In the genomic region with DNA sequence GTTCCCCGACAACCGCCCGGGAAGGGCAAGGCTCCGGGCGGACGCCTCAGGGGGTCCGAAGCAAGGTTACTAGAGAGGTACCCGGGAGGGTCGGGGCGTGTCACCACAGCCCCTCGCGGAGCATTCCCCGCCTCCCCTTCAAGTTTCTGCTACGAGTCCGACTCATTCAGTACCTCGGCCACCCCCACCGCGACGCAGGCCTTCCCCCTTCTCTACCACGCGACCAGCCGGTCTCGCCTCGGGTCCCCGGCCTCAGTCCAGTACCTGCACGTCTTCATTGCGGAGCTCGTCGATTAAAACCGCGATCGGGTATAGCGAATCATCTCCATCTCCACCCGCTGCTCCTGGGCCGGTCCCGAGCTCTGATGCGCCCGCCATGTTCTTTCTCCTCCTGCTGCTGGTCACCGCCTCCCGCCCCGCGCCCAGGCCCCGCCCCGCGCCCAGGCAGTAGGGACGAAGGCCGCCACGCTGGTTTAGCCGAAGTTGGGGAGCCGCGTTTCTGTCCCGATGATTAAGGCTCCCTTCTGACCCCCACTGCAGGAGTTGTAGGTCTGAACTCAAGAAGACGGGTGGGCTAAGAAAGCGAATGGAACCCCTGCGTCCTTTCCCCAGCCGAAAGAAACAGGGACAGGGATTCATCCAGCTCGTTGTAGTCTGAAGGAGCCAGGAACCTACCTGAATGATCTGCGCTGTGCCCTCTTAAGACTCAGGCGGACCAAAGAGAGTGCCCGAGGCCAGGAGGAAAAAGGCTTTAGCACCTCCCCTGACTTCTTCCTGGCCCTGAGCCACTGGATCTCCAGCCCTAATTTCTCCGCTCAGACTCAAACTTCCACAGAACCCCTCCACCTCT, we compare ENCODE assay signal across 8 cellular contexts. TPM values are rescaled to one million over a fixed set of nuclear protein-coding genes. Genes with fewer than 3 reads are reported as not detected.
DNase-seq lines count a peak whose midpoint lies in the region; ATAC-seq, FAIRE-seq and TF ChIP-seq lines count a peak whose summit lies in the region.

PPP2R1B (minus strand) TSS at position 406 of the 850 bp plus-strand sequence; CDS start at position 378, 28 bp downstream.

- FAIRE-seq in kidney (lab: Jason Lieb, UNC), result no peak

- peak within 1 kb of the TSS; percentile 92 to 93 for H3K4me3 ChIP-seq in kidney (ENCODE audit: low read length in 2 of 2)

- peaks cover 6 to 18% of the 10 kb centered on the region in 2 donors for H3K4me1 ChIP-seq in kidney (ENCODE audit: control insufficient read depth in 1 of 2, insufficient read depth in 1 of 2, low read depth in 1 of 2, low read length in 2 of 2)

- peak within 1 kb of the TSS; percentile 94 to 98 for H3K27ac ChIP-seq in kidney (ENCODE audit: low read depth in 2 of 2, low read length in 2 of 2)

- no peaks in the 10 kb centered on the region for H3K9me3 ChIP-seq in kidney (ENCODE audit: control insufficient read depth in 1 of 2, low read length in 2 of 2)

- ATAC-seq in GM18907 (IDR thresholded peaks at IDR 0.05; ENCODE audit: unreplicated experiment), result peak; percentile 91
- peak; percentile 88 for ATAC-seq in HG03139 (IDR thresholded peaks at IDR 0.05; ENCODE audit: unreplicated experiment)

- TF ChIP-seq CTCF in kidney (IDR thresholded peaks at IDR 0.05; ENCODE audit: borderline replicate concordance, extremely low read depth, insufficient read depth), result no peak

- peaks cover 5 to 7% of the 10 kb centered on the region in 2 donors for H3K36me3 ChIP-seq in kidney (ENCODE audit: control insufficient read depth in 1 of 2, insufficient read depth in 2 of 2, low read length in 2 of 2)

- intact Hi-C loops in kidney (cut with DNase I), result no loop called here

- peak within 1 kb of the TSS; percentile 89 to 98 for H3K9ac ChIP-seq in kidney (ENCODE audit: low read length in 2 of 2)

- DNase-seq in AG08395 (ENCODE audit: low spot score) (peak; percentile 97), NCI-H345 treated with DMSO at 0.1 percent for 48 hours (lab: John Stamatoyannopoulos, UW; ENCODE audit: unreplicated experiment) (peak; percentile 73), cerebellum (ENCODE audit: low spot score) (peak; percentile 94), kidney (peak; percentile 91)
- DNase-seq in activated CD4-positive, alpha-beta T cell treated with anti-CD3 and anti-CD28 coated beads for 1 hour, result peak; percentile 56
- peak; percentile 48 to 57 for DNase-seq in stimulated activated CD4-positive, alpha-beta T cell treated with anti-CD3 and anti-CD28 coated beads, Interleukin-15, amount 100 ng/mL, for 48 hours (ENCODE audit: low read depth in 2 of 2)

RNA-seq across cellular contexts. Expression of gene PPP2R1B, which starts in this region (rescaled TPM):
- 19.5 TPM for total RNA-seq in cerebellum
- total RNA-seq in kidney, result 35.5 TPM
- 11.7 TPM for polyA plus RNA-seq in kidney (ENCODE audit: insufficient read depth, low read depth, low replicate concordance)

Comparison
In these comparisons a context has a peak if more than half of its experiments do, and no peak if none do; other contexts are left out.
1. Peak in every context shown above with its lines: DNase-seq, ATAC-seq, H3K4me3 ChIP-seq and H3K27ac ChIP-seq.